ENCODE assay signal across 11 cellular contexts in the genomic region with DNA sequence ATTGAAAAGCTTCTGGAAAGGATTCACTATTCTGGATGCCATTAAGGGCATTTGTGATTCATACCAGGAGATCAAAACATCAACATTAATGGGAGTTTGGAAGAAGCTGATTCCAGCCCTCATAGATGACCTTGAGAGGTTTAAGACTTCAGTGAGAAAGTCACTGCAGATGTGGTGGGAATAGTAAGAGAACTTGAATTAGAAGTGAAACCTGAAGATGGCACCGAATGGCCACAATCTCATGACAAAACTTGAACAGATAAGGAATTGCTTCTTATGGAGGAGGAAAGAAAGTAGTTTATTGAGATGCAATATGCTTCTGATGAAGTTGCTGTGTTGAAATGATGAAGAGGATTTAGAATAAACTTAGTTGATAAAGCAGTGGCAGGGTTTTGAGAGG.
DNase-seq lines count a peak whose midpoint lies in the region; ATAC-seq and TF ChIP-seq lines count a peak whose summit lies in the region.
"Had no signal": no experiment of that assay in that cellular context is flagged by ENCODE, and none has a peak within 500 bp of the region (broad histone marks: within the 10 kb centered on the region; RNA-seq: fewer than 3 reads in every experiment).

No MANE protein-coding gene starts in this region.

- intact Hi-C loops in uterus (cut with DNase I; ENCODE audit: low total_unique reads): no loop called here

- no peak overlapping the region for H3K27ac ChIP-seq in uterus
- H3K27ac ChIP-seq: prostate gland had no signal

- no peaks in the 10 kb centered on the region for H3K36me3 Mint-ChIP-seq in activated naive CD8-positive, alpha-beta T cell treated with anti-CD3 and anti-CD28 coated beads for 36 hours

- H3K9me3 Mint-ChIP-seq in activated naive CD8-positive, alpha-beta T cell treated with anti-CD3 and anti-CD28 coated beads for 36 hours: no peaks in the 10 kb centered on the region

- no peaks in the 10 kb centered on the region for H3K9me3 ChIP-seq in uterus
- H3K9me3 ChIP-seq: prostate gland had no signal

- no peaks in the 10 kb centered on the region for H3K4me1 ChIP-seq in uterus
- H3K4me1 ChIP-seq: prostate gland had no signal

- H3K27me3 ChIP-seq in uterus: no peaks in the 10 kb centered on the region

- peaks cover 25% of the 10 kb centered on the region for H3K4me1 Mint-ChIP-seq in activated naive CD8-positive, alpha-beta T cell treated with anti-CD3 and anti-CD28 coated beads for 36 hours

- H3K4me3 ChIP-seq in GM08714 (ENCODE audit: low read length) (peak overlapping the region; percentile 26; the same call in 1 of the 2 replicates), uterus (no peak overlapping the region)
- H3K4me3 ChIP-seq: prostate gland had no signal

- H3K27ac Mint-ChIP-seq in activated naive CD8-positive, alpha-beta T cell treated with anti-CD3 and anti-CD28 coated beads for 36 hours: peak overlapping the region; percentile 81

- no peaks in the 10 kb centered on the region for H3K36me3 ChIP-seq in uterus
- H3K36me3 ChIP-seq: prostate gland had no signal

- no peak for TF ChIP-seq POLR2A in uterus (IDR thresholded peaks at IDR 0.05)

- TF ChIP-seq CTCF in uterus (IDR thresholded peaks at IDR 0.05): no peak

- ATAC-seq in GM19351 (IDR thresholded peaks at IDR 0.05; ENCODE audit: unreplicated experiment): peak; percentile 37
- peak; percentile 38 for ATAC-seq in HG03159 (IDR thresholded peaks at IDR 0.05; ENCODE audit: unreplicated experiment)
- no peak for ATAC-seq in GM19328 (IDR thresholded peaks at IDR 0.05; ENCODE audit: unreplicated experiment)

- peak overlapping the region; percentile 58 for H3K4me3 Mint-ChIP-seq in activated naive CD8-positive, alpha-beta T cell treated with anti-CD3 and anti-CD28 coated beads for 36 hours

- H3K27me3 Mint-ChIP-seq in activated naive CD8-positive, alpha-beta T cell treated with anti-CD3 and anti-CD28 coated beads for 36 hours: no peaks in the 10 kb centered on the region

- DNase-seq in activated naive CD8-positive, alpha-beta T cell treated with anti-CD3 and anti-CD28 coated beads for 36 hours: no peak
- no peak for DNase-seq in retina
- no peak for DNase-seq in uterus
- no peak for DNase-seq in NCI-H1417 treated with DMSO at 0.1 percent for 48 hours (lab: John Stamatoyannopoulos, UW)
- DNase-seq: kidney, NCI-H526 had no signal
